ENCODE assay signal across 17 cellular contexts in the genomic region with DNA sequence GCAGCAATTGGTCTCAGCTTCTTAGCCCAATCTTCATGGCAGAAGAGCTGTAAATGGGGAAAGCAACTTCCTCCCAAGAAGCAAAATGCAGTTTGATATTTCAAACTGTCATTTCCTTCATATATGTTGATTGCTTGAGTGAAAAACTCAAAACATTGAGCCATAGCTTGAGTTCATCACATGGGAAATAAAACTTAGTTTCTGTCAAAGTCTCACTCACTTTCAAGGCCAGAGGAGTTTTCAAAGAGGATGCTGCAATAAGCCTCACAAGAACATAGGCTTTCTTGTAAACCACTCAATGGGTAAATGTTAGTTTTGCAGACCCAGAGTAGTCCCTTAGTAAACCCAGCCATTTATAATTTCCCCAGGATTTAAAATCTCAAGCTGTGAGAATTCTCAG. TPM values are rescaled to one million over a fixed set of nuclear protein-coding genes. Genes with fewer than 3 reads are reported as not detected.
DNase-seq lines count a peak whose midpoint lies in the region; ATAC-seq and TF ChIP-seq lines count a peak whose summit lies in the region.
"Had no signal": no experiment of that assay in that cellular context is flagged by ENCODE, and none has a peak within 500 bp of the region (broad histone marks: within the 10 kb centered on the region; RNA-seq: fewer than 3 reads in every experiment).

No MANE protein-coding gene starts in this region.

- H3K4me3 ChIP-seq in BLaER1 = no peak overlapping the region
- H3K4me3 ChIP-seq: GM23248 had no signal

- no peak for DNase-seq in CD4-positive, alpha-beta T cell
- DNase-seq in GM20000 (ENCODE audit: low spot score) (peak; percentile 7), NCI-H2227 (lab: John Stamatoyannopoulos, UW; ENCODE audit: unreplicated experiment) (no peak), hypothalamus (lab: John Stamatoyannopoulos, UW) (no peak)
- no peak for DNase-seq in activated naive CD8-positive, alpha-beta T cell treated with anti-CD3 and anti-CD28 coated beads for 36 hours
- DNase-seq: DMS79 treated with DMSO at 0.1 percent for 48 hours, GM23248, HCEC 1CT, Karpas-422, MM.1S, NCI-H1417, NCI-H187 treated with DMSO at 0.1 percent for 48 hours, NCI-H446, NCI-H69, PC-3 had no signal

- H3K9me3 Mint-ChIP-seq in CD4-positive, alpha-beta T cell = peaks cover 2% of the 10 kb centered on the region
- peaks cover 8% of the 10 kb centered on the region for H3K9me3 Mint-ChIP-seq in activated naive CD8-positive, alpha-beta T cell treated with anti-CD3 and anti-CD28 coated beads for 36 hours

- no peaks in the 10 kb centered on the region for H4K20me1 ChIP-seq in BLaER1

- no peak overlapping the region for H3K4me3 Mint-ChIP-seq in CD4-positive, alpha-beta T cell
- no peak overlapping the region for H3K4me3 Mint-ChIP-seq in activated naive CD8-positive, alpha-beta T cell treated with anti-CD3 and anti-CD28 coated beads for 36 hours

- H3K4me1 ChIP-seq in BLaER1 = peaks cover 35% of the 10 kb centered on the region

- POLR2A ChIA-PET in CD4-positive, alpha-beta T cell (lab: Charles Lee) = interaction anchor here (1.0 to 3.2 kb wide), 5 partner anchors 12 to 29 kb away, joined by 3 to 11 read pairs (median 3); partner anchors contain the start of gene SUCLG2

- no peaks in the 10 kb centered on the region for H3K27me3 ChIP-seq in BLaER1
- H3K27me3 ChIP-seq in CD4-positive, alpha-beta T cell (ENCODE audit: control insufficient read depth, insufficient read depth, low read length) = no peaks in the 10 kb centered on the region

- no peak for ATAC-seq in CD4-positive, alpha-beta T cell (ENCODE audit: poor library complexity)
- ATAC-seq in GM21528 (IDR thresholded peaks at IDR 0.05; ENCODE audit: low FRiP score, unreplicated experiment) = no peak
- ATAC-seq: PC-3 had no signal

- H3K9me3 ChIP-seq in BLaER1 = no peaks in the 10 kb centered on the region
- H3K9me3 ChIP-seq in CD4-positive, alpha-beta T cell (ENCODE audit: control insufficient read depth, low read length) = no peaks in the 10 kb centered on the region

- H3K9ac ChIP-seq in BLaER1 = no peak overlapping the region
- H3K9ac ChIP-seq: GM23248 had no signal

- no peak overlapping the region for H3K27ac ChIP-seq in BLaER1
- no peak overlapping the region for H3K27ac ChIP-seq in CD4-positive, alpha-beta T cell (ENCODE audit: low read depth, low read length)
- H3K27ac ChIP-seq: GM23248 had no signal

- H3K4me1 Mint-ChIP-seq in CD4-positive, alpha-beta T cell (ENCODE audit: low read depth) = peaks cover 55% of the 10 kb centered on the region
- H3K4me1 Mint-ChIP-seq in activated naive CD8-positive, alpha-beta T cell treated with anti-CD3 and anti-CD28 coated beads for 36 hours = peaks cover 43% of the 10 kb centered on the region

- H3K36me3 ChIP-seq in BLaER1 = no peaks in the 10 kb centered on the region

- no peaks in the 10 kb centered on the region for H3K36me3 Mint-ChIP-seq in CD4-positive, alpha-beta T cell (ENCODE audit: low read depth)
- peaks cover 12% of the 10 kb centered on the region for H3K36me3 Mint-ChIP-seq in activated naive CD8-positive, alpha-beta T cell treated with anti-CD3 and anti-CD28 coated beads for 36 hours

- intact Hi-C loops in CD4-positive, alpha-beta T cell (cut with DNase I, micrococcal nuclease) = loop anchor here in 1 of 2 experiments (5.0 kb wide), 1 partner anchor 36 kb away; no protein-coding TSS in a partner anchor

- H3K27ac Mint-ChIP-seq in CD4-positive, alpha-beta T cell = peak overlapping the region; percentile 50
- H3K27ac Mint-ChIP-seq in activated naive CD8-positive, alpha-beta T cell treated with anti-CD3 and anti-CD28 coated beads for 36 hours = peak overlapping the region; percentile 61

- no peaks in the 10 kb centered on the region for H3K27me3 Mint-ChIP-seq in CD4-positive, alpha-beta T cell
- no peaks in the 10 kb centered on the region for H3K27me3 Mint-ChIP-seq in activated naive CD8-positive, alpha-beta T cell treated with anti-CD3 and anti-CD28 coated beads for 36 hours

- CTCF ChIA-PET in CD4-positive, alpha-beta T cell (lab: Charles Lee) = no interaction called here

- TF ChIP-seq CTCF in CD4-positive, alpha-beta T cell (IDR thresholded peaks at IDR 0.05) = no peak
- no peak for TF ChIP-seq CTCF in GM20000 (IDR thresholded peaks at IDR 0.05; ENCODE audit: extremely low read depth, missing control alignments)

- H3K4me2 ChIP-seq in BLaER1 = peak overlapping the region; percentile 11

RNA-seq across cellular contexts. Expression of gene SUCLG2, which starts 29.1 kb away (rescaled TPM):
- total RNA-seq in CD4-positive, alpha-beta T cell = 10 to 100 TPM; 51.7 to 52.4 TPM
- total RNA-seq in activated naive CD8-positive, alpha-beta T cell treated with anti-CD3 and anti-CD28 coated beads for 36 hours = 10 to 100 TPM; 64.2 to 65.4 TPM
